In genomic region chr6:111971866-111972532, GRCh38 we compare ENCODE assay signal across 10 cellular contexts.
DNase-seq lines count a peak whose midpoint lies in the region; ATAC-seq, FAIRE-seq and TF ChIP-seq lines count a peak whose summit lies in the region.
"Had no signal": no experiment of that assay in that cellular context is flagged by ENCODE, and none has a peak within 500 bp of the region (broad histone marks: within the 10 kb centered on the region; RNA-seq: fewer than 3 reads in every experiment).

No MANE protein-coding gene starts in this region.

- H3K4me1 Mint-ChIP-seq in CD14-positive monocyte, result peaks cover 60% of the 10 kb centered on the region

- H3K9ac ChIP-seq in GM23248, result peak overlapping the region; percentile 85
- H3K9ac ChIP-seq in GM12878 (ENCODE audit: control insufficient read depth, insufficient read depth, low read length), result no peak overlapping the region

- no peak for DNase-seq in CD14-positive monocyte (ENCODE audit: low spot score)
- peak; percentile 48 for DNase-seq in GM23248
- no peak for DNase-seq in GM12878 (ENCODE audit: low read depth, low spot score)
- DNase-seq in osteoblast (ENCODE audit: insufficient read length, low spot score, missing footprints), result no peak
- DNase-seq in Peyer's patch, result no peak
- no peak for DNase-seq in T-helper 9 cell
- DNase-seq: MM.1S, NCI-H526 treated with DMSO at 0.1 percent for 48 hours had no signal

- in situ Hi-C loops in GM23248 (cut with MboI), result no loop called here
- in situ Hi-C loops in GM12878 (cut with MboI), result no loop called here

- H3K9me2 ChIP-seq in GM23248 (ENCODE audit: insufficient read depth), result no peaks in the 10 kb centered on the region

- POLR2A ChIA-PET in GM12878 (lab: Charles Lee), result no interaction called here

- H3K36me3 ChIP-seq in GM23248 (ENCODE audit: low read depth) (no peaks in the 10 kb centered on the region), GM12878 (ENCODE audit: control insufficient read depth in 2 of 2, insufficient read depth in 2 of 2, low read length in 1 of 2) (no peaks in the 10 kb centered on the region), osteoblast (ENCODE audit: insufficient read depth, low read length) (no peaks in the 10 kb centered on the region), Peyer's patch (no peaks in the 10 kb centered on the region)

- TF ChIP-seq POLR2A in GM12878 (IDR thresholded peaks at IDR 0.05; ENCODE audit: low read depth, low read length), result no peak
- TF ChIP-seq POLR2A in Peyer's patch (IDR thresholded peaks at IDR 0.05), result no peak

- SMC1A ChIA-PET in GM12878 (lab: Charles Lee; ENCODE audit: uncharacterized antibody, unreplicated experiment), result no interaction called here

- H3K4me2 ChIP-seq in GM23248 (ENCODE audit: unreplicated experiment), result peak overlapping the region; percentile 77
- H3K4me2 ChIP-seq in GM12878 (ENCODE audit: control insufficient read depth, insufficient read depth), result no peak overlapping the region
- peak overlapping the region; percentile 77 for H3K4me2 ChIP-seq in osteoblast (ENCODE audit: insufficient read depth, low read length)

- no peak for TF ChIP-seq RAD21 in GM12878 (IDR thresholded peaks at IDR 0.05; ENCODE audit: insufficient read depth, low read depth, low read length)

- ATAC-seq in GM12878 (peak; percentile 73), HG03025 (IDR thresholded peaks at IDR 0.05; ENCODE audit: low FRiP score, unreplicated experiment) (no peak), HG03175 (IDR thresholded peaks at IDR 0.05; ENCODE audit: unreplicated experiment) (no peak)

- peaks cover 39% of the 10 kb centered on the region for H3F3A ChIP-seq in GM23248 (ENCODE audit: insufficient read depth)

- peaks cover 0 to 1% of the 10 kb centered on the region in 2 donors for H3K36me3 Mint-ChIP-seq in CD14-positive monocyte

- H4K20me1 ChIP-seq in GM23248 (ENCODE audit: insufficient read depth), result no peaks in the 10 kb centered on the region
- no peaks in the 10 kb centered on the region for H4K20me1 ChIP-seq in GM12878 (ENCODE audit: control insufficient read depth, insufficient read depth)
- H4K20me1 ChIP-seq in osteoblast (ENCODE audit: insufficient read depth, low read length), result no peaks in the 10 kb centered on the region

- H3K27ac ChIP-seq in GM23248 (peak overlapping the region; percentile 97), GM12878 (ENCODE audit: control insufficient read depth, insufficient read depth) (no peak overlapping the region), osteoblast (ENCODE audit: low read depth, low read length) (peak overlapping the region; percentile 99), Peyer's patch (peak overlapping the region in 2 of 4 donors; percentile 3 to 26)

- H3K4me3 Mint-ChIP-seq in CD14-positive monocyte, result no peak overlapping the region

- BruUV-seq in GM12878 (replicated peaks; lab: Mats Ljungman, UMichigan), result no TSS peak

- no peaks in the 10 kb centered on the region for H3K79me2 ChIP-seq in GM23248 (ENCODE audit: insufficient read depth)
- no peaks in the 10 kb centered on the region for H3K79me2 ChIP-seq in GM12878 (ENCODE audit: control insufficient read depth, insufficient read depth, low read length)
- H3K79me2 ChIP-seq in osteoblast (ENCODE audit: insufficient read depth, low read length), result no peaks in the 10 kb centered on the region

- H2AFZ ChIP-seq in GM23248, result peak overlapping the region; percentile 57
- no peak overlapping the region for H2AFZ ChIP-seq in GM12878 (ENCODE audit: control insufficient read depth, low read depth, low read length)
- peak overlapping the region; percentile 79 for H2AFZ ChIP-seq in osteoblast (ENCODE audit: low read length)

- H3K4me1 ChIP-seq in GM23248 (ENCODE audit: insufficient read depth) (peaks cover 31% of the 10 kb centered on the region), GM12878 (ENCODE audit: control insufficient read depth, insufficient read depth, low read length) (peaks cover 10% of the 10 kb centered on the region), osteoblast (ENCODE audit: insufficient read depth, low read length) (peaks cover 37% of the 10 kb centered on the region), Peyer's patch (no peaks in the 10 kb centered on the region)

- H3K27me3 ChIP-seq in GM23248 (replicated peaks; ENCODE audit: insufficient read depth), result no peaks in the 10 kb centered on the region
- H3K27me3 ChIP-seq in GM12878 (replicated peaks in 1 of 2; ENCODE audit: control insufficient read depth in 2 of 2, insufficient read depth in 2 of 2, low read length in 1 of 2), result no peaks in the 10 kb centered on the region
- no peaks in the 10 kb centered on the region for H3K27me3 ChIP-seq in osteoblast (ENCODE audit: insufficient read depth, low read length)
- H3K27me3 ChIP-seq in Peyer's patch, result no peaks in the 10 kb centered on the region

- H3K4me3 ChIP-seq in GM23248 (peak overlapping the region; percentile 51; the same call in 1 of the 2 replicates), GM12878 (no peak overlapping the region), osteoblast (ENCODE audit: insufficient read depth, low read length) (peak overlapping the region; percentile 47), Peyer's patch (no peak overlapping the region)

- no peak for TF ChIP-seq EP300 in GM12878 (IDR thresholded peaks at IDR 0.05; ENCODE audit: borderline replicate concordance in 1 of 2, control insufficient read depth in 1 of 2, low read depth in 2 of 2, low read length in 2 of 2)

- intact Hi-C loops in CD14-positive monocyte (cut with micrococcal nuclease) (no loop called here), GM12878 (cut with micrococcal nuclease; ENCODE audit: unreplicated experiment) (no loop called here)

- FAIRE-seq in GM12878 (lab: Jason Lieb, UNC), result no peak

- CTCF ChIA-PET in GM12878 (lab: Yijun Ruan, JAX), result interaction anchor here (0.8 kb wide), 1 partner anchor 71 kb away, joined by 3 read pairs; no protein-coding TSS in a partner anchor

- no peaks in the 10 kb centered on the region for H3K9me3 ChIP-seq in GM23248 (ENCODE audit: low read depth)
- no peaks in the 10 kb centered on the region for H3K9me3 ChIP-seq in GM12878 (replicated peaks; ENCODE audit: control insufficient read depth, insufficient read depth, low read length)
- no peaks in the 10 kb centered on the region for H3K9me3 ChIP-seq in osteoblast (ENCODE audit: low read depth, low read length)
- no peaks in the 10 kb centered on the region for H3K9me3 ChIP-seq in Peyer's patch

- RAD21 ChIA-PET in GM12878 (lab: Charles Lee; ENCODE audit: unreplicated experiment), result no interaction called here

- peaks cover 0 to 2% (median 0%) of the 10 kb centered on the region in 7 donors for H3K9me3 Mint-ChIP-seq in CD14-positive monocyte

- H3K27me3 Mint-ChIP-seq in CD14-positive monocyte (ENCODE audit: low read depth in 3 of 3), result peaks cover 0 to 2% (median 0%) of the 10 kb centered on the region in 3 donors

- TF ChIP-seq CTCF in CD14-positive monocyte (IDR thresholded peaks at IDR 0.05), result no peak
- no peak for TF ChIP-seq CTCF in GM12878 (IDR thresholded peaks at IDR 0.05 in 2 of 3, conservative IDR thresholded peaks at IDR 0.05 in 1 of 3; ENCODE audit: control insufficient read depth in 2 of 3, extremely low read depth in 1 of 3, insufficient read depth in 1 of 3, low read depth in 3 of 3, low read length in 3 of 3)
- no peak for TF ChIP-seq CTCF in osteoblast (IDR thresholded peaks at IDR 0.05; ENCODE audit: extremely low read depth, low read depth, low read length)
- no peak for TF ChIP-seq CTCF in Peyer's patch (IDR thresholded peaks at IDR 0.05)

- 95% methylated on average over 5 of the region's 5 CpGs for WGBS in GM23248 (ENCODE audit: low coverage in 1 of 2, low lambda C conversion rate in 2 of 2, missing lambda C conversion rate in 2 of 2), 2 experiments
- whole genome bisulfite sequencing in GM12878 (ENCODE audit: insufficient coverage, insufficient replicate concordance, low lambda C conversion rate, missing lambda C conversion rate), result 88% methylated on average over 5 of the region's 5 CpGs

- H3K27ac Mint-ChIP-seq in CD14-positive monocyte, result peak overlapping the region; percentile 98 to 100 (median 100)

TF ChIP-seq in GM12878, 131 proteins besides CTCF, POLR2A, EP300 and RAD21:
- TF ChIP-seq RUNX3 (IDR thresholded peaks at IDR 0.05; ENCODE audit: low read length) (peak; percentile 85), SPI1 (IDR thresholded peaks at IDR 0.05; ENCODE audit: borderline replicate concordance, insufficient read depth, low read depth, low read length) (peak; percentile 77; the same call in 1 of the 2 replicates), PAX5 (IDR thresholded peaks at IDR 0.05; ENCODE audit: borderline replicate concordance, low read depth, low read length) (0 out of 2 replicates have a peak, but pooled peaks have one; percentile 29), STAT3 (IDR thresholded peaks at IDR 0.05; ENCODE audit: low read depth, low read length) (no peak)

Comparison
In these comparisons a context has a peak if more than half of its experiments do, and no peak if none do; other contexts are left out.
1. H3K4me3 ChIP-seq: peak in GM23248 (single experiment) and osteoblast (single experiment); none in GM12878 (single experiment) and Peyer's patch (0 of 4).